ENCODE assay signal across 18 cellular contexts in genomic region chr5:53891159-53891558, GRCh38.
"Had no signal": no experiment of that assay in that cellular context is flagged by ENCODE, and none has a peak within 500 bp of the region (broad histone marks: within the 10 kb centered on the region; RNA-seq: fewer than 3 reads in every experiment).

No MANE protein-coding gene starts in this region.

- H3K9me3 ChIP-seq: esophagus squamous epithelium, ovary, thoracic aorta had no signal

- DNase-seq: activated B cell treated with CpG ODN at 0.5 μM for 24 hours; activated CD4-positive, alpha-beta T cell treated with anti-CD3 and anti-CD28 coated beads, Interleukin-2, amount 50 U/mL, for 1 hour; activated CD8-positive, alpha-beta T cell treated with anti-CD3 and anti-CD28 coated beads for 36 hours; activated gamma-delta T cell treated with Interleukin-2 at 50 U/mL for 16 hours; activated naive CD8-positive, alpha-beta T cell treated with anti-CD3 and anti-CD28 coated beads, Interleukin-2, amount 50 U/mL, for 24 hours; activated T-cell treated with anti-CD3 and anti-CD28 coated beads, Interleukin-2, amount 50 U/mL, for 4 hours; amygdala; esophagus squamous epithelium; foreskin melanocyte; mesendoderm; ovary; stimulated activated CD4-positive, alpha-beta T cell treated with anti-CD3 and anti-CD28 coated beads, Interleukin-15, amount 100 ng/mL, for 24 hours; stimulated activated CD4-positive, alpha-beta T cell treated with anti-CD3 and anti-CD28 coated beads, Interleukin-2, amount 100 ng/mL, for 24 hours; stimulated activated naive CD4-positive, alpha-beta T cell; T-helper 1 cell had no signal

- ATAC-seq: activated CD8-positive, alpha-beta T cell treated with anti-CD3 and anti-CD28 coated beads for 36 hours; activated naive CD8-positive, alpha-beta T cell treated with anti-CD3 and anti-CD28 coated beads, Interleukin-2, amount 50 U/mL, for 24 hours; activated T-cell treated with anti-CD3 and anti-CD28 coated beads, Interleukin-2, amount 50 U/mL, for 4 hours; activated T-helper 17 cell treated with anti-CD3 and anti-CD28 coated beads, Interleukin-2, amount 50 U/mL, for 72 hours had no signal

- H3K4me3 ChIP-seq: esophagus squamous epithelium, ovary had no signal

- H3K36me3 ChIP-seq: esophagus squamous epithelium, ovary, thoracic aorta had no signal

- H3K27me3 ChIP-seq: esophagus squamous epithelium, ovary had no signal

- H3K27ac ChIP-seq: epithelial cell of prostate, ovary, thoracic aorta had no signal

- H3K4me1 ChIP-seq: esophagus squamous epithelium had no signal
